Comparison of ENCODE assay signal across 8 cellular contexts in the genomic region with DNA sequence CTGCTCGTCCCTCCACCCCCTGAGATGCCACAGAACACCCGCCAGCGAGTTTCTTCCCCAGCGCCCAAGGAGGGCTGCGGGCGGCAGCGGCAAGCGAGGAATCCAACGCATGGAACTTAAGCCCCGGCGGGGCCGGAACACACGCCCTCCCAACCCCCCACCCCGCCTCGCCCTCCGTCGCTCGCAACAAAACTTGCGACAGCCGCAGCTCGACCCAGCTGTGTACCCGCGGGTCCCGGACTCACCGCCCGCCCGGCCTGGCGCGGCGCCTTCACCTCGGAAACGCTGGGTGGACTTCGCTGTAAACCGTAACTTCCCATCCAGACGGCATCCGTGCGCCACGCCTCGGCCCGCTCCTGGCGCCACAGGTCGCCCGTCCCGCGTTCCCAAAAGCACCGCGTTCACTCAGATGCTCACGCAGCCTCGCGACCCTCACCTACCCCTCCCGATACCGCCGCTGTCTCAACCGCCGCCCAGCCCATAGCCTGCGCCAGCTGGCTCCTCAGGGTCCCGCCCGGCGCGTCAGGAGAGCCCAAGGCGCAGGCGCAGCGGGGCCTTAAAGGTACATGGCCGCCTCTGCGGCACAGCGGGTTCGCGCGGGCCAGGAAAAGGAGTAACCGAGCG. TPM values are rescaled to one million over a fixed set of nuclear protein-coding genes. Genes with fewer than 3 reads are reported as not detected.
DNase-seq lines count a peak whose midpoint lies in the region; ATAC-seq and TF ChIP-seq lines count a peak whose summit lies in the region.
"Not testable (repeated sequence)": the region's sequence is repeated elsewhere in the genome, so short reads cannot be mapped to it uniquely, and the experiment has no call there.

TSS of gene NBPF15 (minus strand) at position 534 of the 624 bp plus-strand sequence. CDS start 21,666 bp downstream, outside the sequence.

- peak within 1 kb of the TSS; percentile 63 for H3K4me3 ChIP-seq in GM08714 (ENCODE audit: low read length)
- H3K4me3 ChIP-seq in parathyroid adenoma (ENCODE audit: low read depth, low read length) = peak within 1 kb of the TSS; percentile 68

- H3K79me2 ChIP-seq in parathyroid adenoma = not testable (repeated sequence)

- not testable (repeated sequence) for H3K4me1 ChIP-seq in parathyroid adenoma

- H3K4me2 ChIP-seq in parathyroid adenoma (ENCODE audit: low read length) = peak within 1 kb of the TSS; percentile 69

- not testable (repeated sequence) for H3K9ac ChIP-seq in parathyroid adenoma

- TF ChIP-seq CTCF in parathyroid adenoma (IDR thresholded peaks at IDR 0.05); subcutaneous adipose tissue (IDR thresholded peaks at IDR 0.05; ENCODE audit: low read depth): not testable (repeated sequence)

- not testable (repeated sequence) for H3K27ac ChIP-seq in parathyroid adenoma

- peak; percentile 49 for DNase-seq in NCI-H1092 treated with DMSO at 0.1 percent for 48 hours (lab: John Stamatoyannopoulos, UW)
- peak; percentile 55 for DNase-seq in T-helper 9 cell
- peak in 46 of 56 donors; percentile 0 to 74 (median 21) for DNase-seq in amygdala (lab: John Stamatoyannopoulos, UW)
- peak; percentile 85 for DNase-seq in cardiac septum (ENCODE audit: low spot score)

- not testable (repeated sequence) for H3K9me3 ChIP-seq in parathyroid adenoma (ENCODE audit: control insufficient read depth, low read length)

- H3K27me3 ChIP-seq in parathyroid adenoma (ENCODE audit: control insufficient read depth, insufficient read depth, low read length) = not testable (repeated sequence)

- peak within 1 kb of the TSS; percentile 53 for H2AFZ ChIP-seq in parathyroid adenoma

- intact Hi-C loops in cardiac septum (cut with DNase I) = not testable (repeated sequence)

- not testable (repeated sequence) for H3K36me3 ChIP-seq in parathyroid adenoma (ENCODE audit: control insufficient read depth, insufficient read depth, low read length)

- ATAC-seq in HG02610 (IDR thresholded peaks at IDR 0.05; ENCODE audit: unreplicated experiment) = peak; percentile 99

RNA-seq across cellular contexts. Expression of gene NBPF15, which starts in this region (rescaled TPM):
- total RNA-seq in cardiac septum (14.0 TPM), subcutaneous adipose tissue (10 to 100 TPM; 14.0 to 36.0 (median 16.8) TPM)

Comparison
In these comparisons a context has a peak if more than half of its experiments do, and no peak if none do; other contexts are left out.
1. DNase-seq: peak in every context shown above with its lines; median percentile 85 in cardiac septum; 55 in T-helper 9 cell; 49 in NCI-H1092 treated with DMSO at 0.1 percent for 48 hours; 21 in amygdala.